In the genomic region with DNA sequence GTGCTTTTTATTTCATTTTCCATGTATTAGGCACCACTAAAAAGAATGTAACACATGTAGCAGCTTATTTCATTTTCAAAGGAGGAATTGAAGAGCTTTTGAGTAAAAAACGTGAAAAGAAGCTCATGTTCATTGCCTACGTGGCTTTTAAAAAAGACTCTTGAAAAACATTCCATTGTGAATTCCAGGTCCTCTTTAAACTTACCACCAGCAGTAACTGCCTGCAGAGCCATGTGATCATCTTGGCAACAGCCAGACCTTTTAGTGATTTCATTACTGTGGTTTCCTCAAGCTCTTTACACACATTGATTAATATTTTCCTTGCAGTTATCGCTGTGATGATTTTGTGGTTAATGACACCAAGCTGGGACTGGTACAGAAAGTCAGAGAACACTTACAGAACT, we compare ENCODE assay signal across 8 cellular contexts. TPM values are rescaled to one million over a fixed set of nuclear protein-coding genes. Genes with fewer than 3 reads are reported as not detected.
DNase-seq lines count a peak whose midpoint lies in the region; ATAC-seq and TF ChIP-seq lines count a peak whose summit lies in the region.

No MANE protein-coding gene starts in this region.

- ATAC-seq in left lobe of liver: peak; percentile 90
- ATAC-seq in upper lobe of right lung: peak; percentile 93
- no peak for ATAC-seq in HG03108 (IDR thresholded peaks at IDR 0.05; ENCODE audit: unreplicated experiment)

- intact Hi-C loops in breast epithelium (cut with DNase I; ENCODE audit: low total_unique reads): no loop called here
- intact Hi-C loops in upper lobe of right lung (cut with DNase I): no loop called here

- H3K27me3 ChIP-seq in HUES6 (ENCODE audit: control insufficient read depth, insufficient read depth, low read length): no peaks in the 10 kb centered on the region
- no peaks in the 10 kb centered on the region for H3K27me3 ChIP-seq in breast epithelium
- no peaks in the 10 kb centered on the region for H3K27me3 ChIP-seq in upper lobe of right lung

- H3K9ac ChIP-seq in HUES6 (ENCODE audit: low read length): no peak overlapping the region

- H3K27ac ChIP-seq in HUES6 (ENCODE audit: low read depth, low read length): peak overlapping the region; percentile 14; the same call in 1 of the 2 replicates
- H3K27ac ChIP-seq in breast epithelium: peak overlapping the region; percentile 35 to 59
- peak overlapping the region; percentile 43 for H3K27ac ChIP-seq in upper lobe of right lung

- H3K4me1 ChIP-seq in HUES6 (ENCODE audit: control insufficient read depth, insufficient read depth, low read length) (peaks cover 17% of the 10 kb centered on the region), breast epithelium (peaks cover 0 to 11% of the 10 kb centered on the region in 2 donors), upper lobe of right lung (peaks cover 27% of the 10 kb centered on the region)

- TF ChIP-seq CTCF in breast epithelium (IDR thresholded peaks at IDR 0.05): no peak
- TF ChIP-seq CTCF in upper lobe of right lung (IDR thresholded peaks at IDR 0.05): no peak

- DNase-seq in AG20443 (ENCODE audit: low spot score) (peak; percentile 85), breast epithelium (ENCODE audit: low spot score in 2 of 2) (no peak), left lobe of liver (ENCODE audit: low spot score) (no peak), upper lobe of right lung (no peak), KG1 (lab: John Stamatoyannopoulos, UW) (no peak), mesenteric fat pad (ENCODE audit: low spot score) (no peak)

- no peak for TF ChIP-seq POLR2A in breast epithelium (IDR thresholded peaks at IDR 0.05)

- H3K36me3 ChIP-seq in HUES6 (ENCODE audit: control insufficient read depth, insufficient read depth, low read length) (0 out of 2 replicates have a peak, but pooled peaks cover 3% of the 10 kb centered on the region), breast epithelium (no peaks in the 10 kb centered on the region), upper lobe of right lung (peaks cover 29% of the 10 kb centered on the region)

- no peaks in the 10 kb centered on the region for H3K9me3 ChIP-seq in HUES6 (ENCODE audit: control insufficient read depth, insufficient read depth, low read depth, low read length)
- no peaks in the 10 kb centered on the region for H3K9me3 ChIP-seq in breast epithelium
- H3K9me3 ChIP-seq in upper lobe of right lung: no peaks in the 10 kb centered on the region

- H3K4me3 ChIP-seq in HUES6 (ENCODE audit: low read depth, low read length) (no peak overlapping the region), breast epithelium (no peak overlapping the region), upper lobe of right lung (no peak overlapping the region)

RNA-seq across cellular contexts. Expression of gene FBXL22, which starts 43.8 kb away (rescaled TPM):
- 1 to 10 TPM in 2 of 3 donors, under 1 TPM in 1; 0.64 to 3.5 (median 2.0) TPM for total RNA-seq in breast epithelium
- 0.53 TPM for total RNA-seq in left lobe of liver
- total RNA-seq in upper lobe of right lung: 0.98 TPM
- 1.0 TPM for total RNA-seq in mesenteric fat pad

RNA-seq across cellular contexts. Expression of gene USP3, which starts 49.0 kb away (rescaled TPM):
- total RNA-seq in breast epithelium: 10 to 100 TPM; 70.4 to 88.7 (median 76.7) TPM
- total RNA-seq in left lobe of liver: 22.0 TPM
- 62.5 TPM for total RNA-seq in upper lobe of right lung
- total RNA-seq in mesenteric fat pad: 54.7 TPM
